1 cellular context compared by ENCODE assay signal in the genomic region with DNA sequence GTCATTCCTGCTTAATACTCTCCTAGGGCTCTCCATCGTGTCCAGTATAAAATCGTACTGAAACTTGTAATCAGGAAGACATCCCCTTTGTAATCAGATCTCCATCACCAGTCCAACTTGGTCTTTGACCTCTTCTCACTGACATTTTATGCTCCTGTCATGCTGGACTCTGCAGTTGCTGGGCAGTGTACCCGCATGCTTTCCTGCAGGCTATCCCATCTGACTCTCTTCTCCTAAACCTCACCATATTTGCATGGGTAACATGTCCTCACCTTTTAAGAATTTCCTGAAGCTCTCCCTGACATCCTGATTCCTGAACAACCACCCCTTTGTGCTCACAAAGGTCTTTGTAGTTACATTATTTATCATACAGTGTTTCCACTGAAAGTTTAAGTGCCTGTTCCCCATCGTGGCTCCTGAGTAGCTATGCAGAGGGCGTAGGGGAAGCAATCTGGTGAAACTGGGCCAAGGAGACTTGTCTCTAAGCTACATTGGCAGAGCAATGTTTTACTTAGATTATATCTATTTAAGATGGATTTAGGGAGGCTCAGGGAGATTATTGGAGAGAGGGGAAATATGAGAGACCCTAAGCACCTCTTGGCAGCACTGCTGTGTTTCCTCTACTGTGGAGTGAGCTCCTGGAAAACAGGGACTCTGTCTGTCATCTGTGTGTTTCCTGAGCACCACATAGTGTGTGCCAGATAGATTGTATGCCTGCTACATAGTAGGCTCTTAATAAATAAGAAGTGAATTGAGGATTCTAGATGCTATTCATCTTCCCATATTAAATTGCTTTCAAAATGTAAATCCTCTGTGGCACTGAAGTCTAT.
TF ChIP-seq lines count a peak whose summit lies in the region.

No MANE protein-coding gene starts in this region.

TF ChIP-seq in GM23338, 12 proteins besides CTCF, POLR2A, EP300 and RAD21 (continued from another document):
- TF ChIP-seq NANOG (IDR thresholded peaks at IDR 0.05; ENCODE audit: borderline replicate concordance) (no peak), ZNF331 (CRISPR knock-in tag; IDR thresholded peaks at IDR 0.05; ENCODE audit: low read depth) (no peak), EZH2 (IDR thresholded peaks at IDR 0.05; ENCODE audit: low read depth, unreplicated experiment) (no peak), JUNB (IDR thresholded peaks at IDR 0.05; ENCODE audit: unreplicated experiment) (no peak), EZH2phosphoT487 (IDR thresholded peaks at IDR 0.05; ENCODE audit: unreplicated experiment) (no peak), STAT1 (IDR thresholded peaks at IDR 0.05; ENCODE audit: unreplicated experiment) (no peak), CREB1 (CRISPR knock-in tag; IDR thresholded peaks at IDR 0.05; ENCODE audit: low read depth) (no peak)
- TF ChIP-seq, protein P1, sequence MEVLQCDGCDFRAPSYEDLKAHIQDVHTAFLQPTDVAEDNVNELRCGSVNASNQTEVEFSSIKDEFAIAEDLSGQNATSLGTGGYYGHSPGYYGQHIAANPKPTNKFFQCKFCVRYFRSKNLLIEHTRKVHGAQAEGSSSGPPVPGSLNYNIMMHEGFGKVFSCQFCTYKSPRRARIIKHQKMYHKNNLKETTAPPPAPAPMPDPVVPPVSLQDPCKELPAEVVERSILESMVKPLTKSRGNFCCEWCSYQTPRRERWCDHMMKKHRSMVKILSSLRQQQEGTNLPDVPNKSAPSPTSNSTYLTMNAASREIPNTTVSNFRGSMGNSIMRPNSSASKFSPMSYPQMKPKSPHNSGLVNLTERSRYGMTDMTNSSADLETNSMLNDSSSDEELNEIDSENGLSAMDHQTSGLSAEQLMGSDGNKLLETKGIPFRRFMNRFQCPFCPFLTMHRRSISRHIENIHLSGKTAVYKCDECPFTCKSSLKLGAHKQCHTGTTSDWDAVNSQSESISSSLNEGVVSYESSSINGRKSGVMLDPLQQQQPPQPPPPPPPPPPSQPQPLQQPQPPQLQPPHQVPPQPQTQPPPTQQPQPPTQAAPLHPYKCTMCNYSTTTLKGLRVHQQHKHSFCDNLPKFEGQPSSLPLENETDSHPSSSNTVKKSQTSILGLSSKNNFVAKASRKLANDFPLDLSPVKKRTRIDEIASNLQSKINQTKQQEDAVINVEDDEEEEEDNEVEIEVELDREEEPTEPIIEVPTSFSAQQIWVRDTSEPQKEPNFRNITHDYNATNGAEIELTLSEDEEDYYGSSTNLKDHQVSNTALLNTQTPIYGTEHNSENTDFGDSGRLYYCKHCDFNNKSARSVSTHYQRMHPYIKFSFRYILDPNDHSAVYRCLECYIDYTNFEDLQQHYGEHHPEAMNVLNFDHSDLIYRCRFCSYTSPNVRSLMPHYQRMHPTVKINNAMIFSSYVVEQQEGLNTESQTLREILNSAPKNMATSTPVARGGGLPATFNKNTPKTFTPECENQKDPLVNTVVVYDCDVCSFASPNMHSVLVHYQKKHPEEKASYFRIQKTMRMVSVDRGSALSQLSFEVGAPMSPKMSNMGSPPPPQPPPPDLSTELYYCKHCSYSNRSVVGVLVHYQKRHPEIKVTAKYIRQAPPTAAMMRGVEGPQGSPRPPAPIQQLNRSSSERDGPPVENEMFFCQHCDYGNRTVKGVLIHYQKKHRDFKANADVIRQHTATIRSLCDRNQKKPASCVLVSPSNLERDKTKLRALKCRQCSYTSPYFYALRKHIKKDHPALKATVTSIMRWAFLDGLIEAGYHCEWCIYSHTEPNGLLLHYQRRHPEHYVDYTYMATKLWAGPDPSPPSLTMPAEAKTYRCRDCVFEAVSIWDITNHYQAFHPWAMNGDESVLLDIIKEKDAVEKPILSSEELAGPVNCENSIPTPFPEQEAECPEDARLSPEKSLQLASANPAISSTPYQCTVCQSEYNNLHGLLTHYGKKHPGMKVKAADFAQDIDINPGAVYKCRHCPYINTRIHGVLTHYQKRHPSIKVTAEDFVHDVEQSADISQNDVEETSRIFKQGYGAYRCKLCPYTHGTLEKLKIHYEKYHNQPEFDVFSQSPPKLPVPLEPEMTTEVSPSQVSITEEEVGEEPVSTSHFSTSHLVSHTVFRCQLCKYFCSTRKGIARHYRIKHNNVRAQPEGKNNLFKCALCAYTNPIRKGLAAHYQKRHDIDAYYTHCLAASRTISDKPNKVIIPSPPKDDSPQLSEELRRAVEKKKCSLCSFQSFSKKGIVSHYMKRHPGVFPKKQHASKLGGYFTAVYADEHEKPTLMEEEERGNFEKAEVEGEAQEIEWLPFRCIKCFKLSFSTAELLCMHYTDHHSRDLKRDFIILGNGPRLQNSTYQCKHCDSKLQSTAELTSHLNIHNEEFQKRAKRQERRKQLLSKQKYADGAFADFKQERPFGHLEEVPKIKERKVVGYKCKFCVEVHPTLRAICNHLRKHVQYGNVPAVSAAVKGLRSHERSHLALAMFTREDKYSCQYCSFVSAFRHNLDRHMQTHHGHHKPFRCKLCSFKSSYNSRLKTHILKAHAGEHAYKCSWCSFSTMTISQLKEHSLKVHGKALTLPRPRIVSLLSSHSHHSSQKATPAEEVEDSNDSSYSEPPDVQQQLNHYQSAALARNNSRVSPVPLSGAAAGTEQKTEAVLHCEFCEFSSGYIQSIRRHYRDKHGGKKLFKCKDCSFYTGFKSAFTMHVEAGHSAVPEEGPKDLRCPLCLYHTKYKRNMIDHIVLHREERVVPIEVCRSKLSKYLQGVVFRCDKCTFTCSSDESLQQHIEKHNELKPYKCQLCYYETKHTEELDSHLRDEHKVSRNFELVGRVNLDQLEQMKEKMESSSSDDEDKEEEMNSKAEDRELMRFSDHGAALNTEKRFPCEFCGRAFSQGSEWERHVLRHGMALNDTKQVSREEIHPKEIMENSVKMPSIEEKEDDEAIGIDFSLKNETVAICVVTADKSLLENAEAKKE (CRISPR knock-in tag; IDR thresholded peaks at IDR 0.05): no peak
- TF ChIP-seq, protein P2, sequence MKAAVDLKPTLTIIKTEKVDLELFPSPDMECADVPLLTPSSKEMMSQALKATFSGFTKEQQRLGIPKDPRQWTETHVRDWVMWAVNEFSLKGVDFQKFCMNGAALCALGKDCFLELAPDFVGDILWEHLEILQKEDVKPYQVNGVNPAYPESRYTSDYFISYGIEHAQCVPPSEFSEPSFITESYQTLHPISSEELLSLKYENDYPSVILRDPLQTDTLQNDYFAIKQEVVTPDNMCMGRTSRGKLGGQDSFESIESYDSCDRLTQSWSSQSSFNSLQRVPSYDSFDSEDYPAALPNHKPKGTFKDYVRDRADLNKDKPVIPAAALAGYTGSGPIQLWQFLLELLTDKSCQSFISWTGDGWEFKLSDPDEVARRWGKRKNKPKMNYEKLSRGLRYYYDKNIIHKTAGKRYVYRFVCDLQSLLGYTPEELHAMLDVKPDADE (IDR thresholded peaks at IDR 0.05): no peak
